Comparison of ENCODE assay signal across 1 cellular context in the genomic region with DNA sequence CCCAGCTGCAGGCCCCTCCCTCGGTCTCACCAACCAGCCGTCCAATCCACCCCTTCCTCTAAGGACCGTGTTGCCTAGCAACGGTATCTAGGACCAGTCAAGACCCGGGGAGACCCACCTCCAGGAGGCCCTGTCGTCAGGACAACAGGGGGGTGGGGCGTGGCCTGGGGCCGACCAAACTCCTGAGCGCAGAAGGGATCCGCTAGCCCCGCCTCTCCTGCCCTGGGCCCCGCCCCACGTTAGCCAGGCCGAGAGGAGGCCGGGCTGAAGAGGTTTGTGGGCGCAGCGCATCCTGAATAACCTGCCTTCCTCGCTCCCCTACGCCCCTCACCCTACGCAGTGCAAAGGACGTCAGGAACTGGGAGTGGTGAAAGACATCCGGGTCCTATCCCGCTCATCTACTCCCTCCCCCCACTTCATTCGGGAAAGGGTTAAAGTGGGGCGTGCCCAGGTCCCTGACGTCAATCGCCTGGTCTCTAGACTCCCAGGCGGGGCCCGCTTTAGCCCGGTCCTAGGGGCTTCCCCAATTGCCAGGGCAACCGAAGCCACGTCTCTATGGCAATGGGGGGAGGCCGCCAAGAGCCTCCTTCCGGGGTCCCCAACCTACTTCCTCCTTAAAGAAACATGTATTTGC.
A peak's percentile ranks its signal among the peaks of the same experiment; 100 is the strongest.
TF ChIP-seq lines count a peak whose summit lies in the region.

No MANE protein-coding gene starts in this region.

TF ChIP-seq in K562, 482 proteins besides CTCF, POLR2A, EP300 and RAD21:
- TF ChIP-seq ZKSCAN8 (CRISPR knock-in tag; IDR thresholded peaks at IDR 0.05) (no peak), POLR3G (IDR thresholded peaks at IDR 0.05; ENCODE audit: extremely low read depth, insufficient read length, insufficient replicate concordance) (no peak), ZFP1 (CRISPR knock-in tag; IDR thresholded peaks at IDR 0.05) (no peak), MAFG (tag; conservative IDR thresholded peaks at IDR 0.05) (no peak), ELF2 (CRISPR knock-in tag; IDR thresholded peaks at IDR 0.05) (no peak), CTBP1 (IDR thresholded peaks at IDR 0.05; ENCODE audit: borderline replicate concordance) (peak; percentile 33; the same call in 1 of the 2 replicates), FOS (IDR thresholded peaks at IDR 0.05; ENCODE audit: extremely low read depth, insufficient read length) (no peak), CREB1 (IDR thresholded peaks at IDR 0.05) (peak; percentile 28; the same call in 1 of the 2 replicates), CREB1 (CRISPR knock-in tag; IDR thresholded peaks at IDR 0.05) (0 out of 2 replicates have a peak, but pooled peaks have one; percentile 36), PCBP1 (IDR thresholded peaks at IDR 0.05; ENCODE audit: low read depth, low read length, poor library complexity, severe bottlenecking) (no peak), SP1 (CRISPR knock-in tag; IDR thresholded peaks at IDR 0.05) (0 out of 2 replicates have a peak, but pooled peaks have one; percentile 47), ATF1 (CRISPR knock-in tag; IDR thresholded peaks at IDR 0.05) (no peak), ATF1 (tag; IDR thresholded peaks at IDR 0.05) (peak; percentile 85), PHB (CRISPR knock-in tag; IDR thresholded peaks at IDR 0.05) (no peak), CSDE1 (IDR thresholded peaks at IDR 0.05) (peak in 1 of 2 experiments; percentile 94; a peak in 2 of 4 replicates), NRF1 (conservative IDR thresholded peaks at IDR 0.05 in 1 of 2, IDR thresholded peaks at IDR 0.05 in 1 of 2) (peak; percentile 42 to 53; a peak in 3 of 4 replicates), MAZ (CRISPR knock-in tag; conservative IDR thresholded peaks at IDR 0.05 in 1 of 2, IDR thresholded peaks at IDR 0.05 in 1 of 2) (peak in 1 of 2 experiments; percentile 62; a peak in 1 of 4 replicates), SRSF1 (IDR thresholded peaks at IDR 0.05; ENCODE audit: low read depth, low read length) (no peak), DPF2 (IDR thresholded peaks at IDR 0.05) (0 out of 2 replicates have a peak, but pooled peaks have one; percentile 27), BRD9 (IDR thresholded peaks at IDR 0.05; ENCODE audit: low read depth, partially characterized antibody) (no peak), FOXK2 (conservative IDR thresholded peaks at IDR 0.05 in 1 of 2, IDR thresholded peaks at IDR 0.05 in 1 of 2; ENCODE audit: low read depth in 2 of 2) (no peak), ZNF583 (CRISPR knock-in tag; IDR thresholded peaks at IDR 0.05) (no peak), BMI1 (IDR thresholded peaks at IDR 0.05; ENCODE audit: low read length) (peak; percentile 81), ZZZ3 (IDR thresholded peaks at IDR 0.05) (no peak), ATF7 (IDR thresholded peaks at IDR 0.05) (peak; percentile 67; the same call in 1 of the 2 replicates), RFX1 (IDR thresholded peaks at IDR 0.05) (peak; percentile 99), RUNX1 (IDR thresholded peaks at IDR 0.05; ENCODE audit: low read depth) (no peak), ZNF79 (CRISPR knock-in tag; IDR thresholded peaks at IDR 0.05; ENCODE audit: low read depth) (no peak), CREM (IDR thresholded peaks at IDR 0.05; ENCODE audit: low read depth) (peak; percentile 73), MXI1 (IDR thresholded peaks at IDR 0.05; ENCODE audit: low read depth, low read length) (peak; percentile 87), SREBF1 (IDR thresholded peaks at IDR 0.05; ENCODE audit: borderline replicate concordance, low read depth, low read length) (no peak), HDAC1 (IDR thresholded peaks at IDR 0.05) (no peak), MYNN (IDR thresholded peaks at IDR 0.05) (peak; percentile 45; the same call in 1 of the 2 replicates), MYNN (CRISPR knock-in tag; IDR thresholded peaks at IDR 0.05) (no peak), HDAC8 (tag; IDR thresholded peaks at IDR 0.05) (no peak), CBX8 (IDR thresholded peaks at IDR 0.05; ENCODE audit: borderline replicate concordance, extremely low read depth, low read depth, low read length, poor library complexity, severe bottlenecking) (no peak), MIER1 (IDR thresholded peaks at IDR 0.05; ENCODE audit: low read depth) (no peak)
- TF ChIP-seq, protein P1, sequence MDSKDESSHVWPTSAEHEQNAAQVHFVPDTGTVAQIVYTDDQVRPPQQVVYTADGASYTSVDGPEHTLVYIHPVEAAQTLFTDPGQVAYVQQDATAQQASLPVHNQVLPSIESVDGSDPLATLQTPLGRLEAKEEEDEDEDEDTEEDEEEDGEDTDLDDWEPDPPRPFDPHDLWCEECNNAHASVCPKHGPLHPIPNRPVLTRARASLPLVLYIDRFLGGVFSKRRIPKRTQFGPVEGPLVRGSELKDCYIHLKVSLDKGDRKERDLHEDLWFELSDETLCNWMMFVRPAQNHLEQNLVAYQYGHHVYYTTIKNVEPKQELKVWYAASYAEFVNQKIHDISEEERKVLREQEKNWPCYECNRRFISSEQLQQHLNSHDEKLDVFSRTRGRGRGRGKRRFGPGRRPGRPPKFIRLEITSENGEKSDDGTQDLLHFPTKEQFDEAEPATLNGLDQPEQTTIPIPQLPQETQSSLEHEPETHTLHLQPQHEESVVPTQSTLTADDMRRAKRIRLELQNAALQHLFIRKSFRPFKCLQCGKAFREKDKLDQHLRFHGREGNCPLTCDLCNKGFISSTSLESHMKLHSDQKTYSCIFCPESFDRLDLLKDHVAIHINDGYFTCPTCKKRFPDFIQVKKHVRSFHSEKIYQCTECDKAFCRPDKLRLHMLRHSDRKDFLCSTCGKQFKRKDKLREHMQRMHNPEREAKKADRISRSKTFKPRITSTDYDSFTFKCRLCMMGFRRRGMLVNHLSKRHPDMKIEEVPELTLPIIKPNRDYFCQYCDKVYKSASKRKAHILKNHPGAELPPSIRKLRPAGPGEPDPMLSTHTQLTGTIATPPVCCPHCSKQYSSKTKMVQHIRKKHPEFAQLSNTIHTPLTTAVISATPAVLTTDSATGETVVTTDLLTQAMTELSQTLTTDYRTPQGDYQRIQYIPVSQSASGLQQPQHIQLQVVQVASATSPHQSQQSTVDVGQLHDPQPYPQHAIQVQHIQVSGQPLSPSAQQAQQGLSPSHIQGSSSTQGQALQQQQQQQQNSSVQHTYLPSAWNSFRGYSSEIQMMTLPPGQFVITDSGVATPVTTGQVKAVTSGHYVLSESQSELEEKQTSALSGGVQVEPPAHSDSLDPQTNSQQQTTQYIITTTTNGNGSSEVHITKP (IDR thresholded peaks at IDR 0.05; ENCODE audit: partially characterized antibody) = peak; percentile 92
- TF ChIP-seq, protein P2, sequence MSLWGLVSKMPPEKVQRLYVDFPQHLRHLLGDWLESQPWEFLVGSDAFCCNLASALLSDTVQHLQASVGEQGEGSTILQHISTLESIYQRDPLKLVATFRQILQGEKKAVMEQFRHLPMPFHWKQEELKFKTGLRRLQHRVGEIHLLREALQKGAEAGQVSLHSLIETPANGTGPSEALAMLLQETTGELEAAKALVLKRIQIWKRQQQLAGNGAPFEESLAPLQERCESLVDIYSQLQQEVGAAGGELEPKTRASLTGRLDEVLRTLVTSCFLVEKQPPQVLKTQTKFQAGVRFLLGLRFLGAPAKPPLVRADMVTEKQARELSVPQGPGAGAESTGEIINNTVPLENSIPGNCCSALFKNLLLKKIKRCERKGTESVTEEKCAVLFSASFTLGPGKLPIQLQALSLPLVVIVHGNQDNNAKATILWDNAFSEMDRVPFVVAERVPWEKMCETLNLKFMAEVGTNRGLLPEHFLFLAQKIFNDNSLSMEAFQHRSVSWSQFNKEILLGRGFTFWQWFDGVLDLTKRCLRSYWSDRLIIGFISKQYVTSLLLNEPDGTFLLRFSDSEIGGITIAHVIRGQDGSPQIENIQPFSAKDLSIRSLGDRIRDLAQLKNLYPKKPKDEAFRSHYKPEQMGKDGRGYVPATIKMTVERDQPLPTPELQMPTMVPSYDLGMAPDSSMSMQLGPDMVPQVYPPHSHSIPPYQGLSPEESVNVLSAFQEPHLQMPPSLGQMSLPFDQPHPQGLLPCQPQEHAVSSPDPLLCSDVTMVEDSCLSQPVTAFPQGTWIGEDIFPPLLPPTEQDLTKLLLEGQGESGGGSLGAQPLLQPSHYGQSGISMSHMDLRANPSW (CRISPR knock-in tag; IDR thresholded peaks at IDR 0.05) = no peak
- TF ChIP-seq, protein P3, sequence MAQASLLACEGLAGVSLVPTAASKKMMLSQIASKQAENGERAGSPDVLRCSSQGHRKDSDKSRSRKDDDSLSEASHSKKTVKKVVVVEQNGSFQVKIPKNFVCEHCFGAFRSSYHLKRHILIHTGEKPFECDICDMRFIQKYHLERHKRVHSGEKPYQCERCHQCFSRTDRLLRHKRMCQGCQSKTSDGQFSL (CRISPR knock-in tag; IDR thresholded peaks at IDR 0.05) = 0 out of 2 replicates have a peak, but pooled peaks have one; percentile 18
- TF ChIP-seq, protein P3 (tag; IDR thresholded peaks at IDR 0.05) = no peak
- TF ChIP-seq, protein P4, sequence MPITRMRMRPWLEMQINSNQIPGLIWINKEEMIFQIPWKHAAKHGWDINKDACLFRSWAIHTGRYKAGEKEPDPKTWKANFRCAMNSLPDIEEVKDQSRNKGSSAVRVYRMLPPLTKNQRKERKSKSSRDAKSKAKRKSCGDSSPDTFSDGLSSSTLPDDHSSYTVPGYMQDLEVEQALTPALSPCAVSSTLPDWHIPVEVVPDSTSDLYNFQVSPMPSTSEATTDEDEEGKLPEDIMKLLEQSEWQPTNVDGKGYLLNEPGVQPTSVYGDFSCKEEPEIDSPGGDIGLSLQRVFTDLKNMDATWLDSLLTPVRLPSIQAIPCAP (CRISPR knock-in tag; IDR thresholded peaks at IDR 0.05; ENCODE audit: borderline replicate concordance) = no peak
- TF ChIP-seq, protein P5, sequence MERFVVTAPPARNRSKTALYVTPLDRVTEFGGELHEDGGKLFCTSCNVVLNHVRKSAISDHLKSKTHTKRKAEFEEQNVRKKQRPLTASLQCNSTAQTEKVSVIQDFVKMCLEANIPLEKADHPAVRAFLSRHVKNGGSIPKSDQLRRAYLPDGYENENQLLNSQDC (CRISPR knock-in tag; IDR thresholded peaks at IDR 0.05) = no peak
- TF ChIP-seq, protein P6, sequence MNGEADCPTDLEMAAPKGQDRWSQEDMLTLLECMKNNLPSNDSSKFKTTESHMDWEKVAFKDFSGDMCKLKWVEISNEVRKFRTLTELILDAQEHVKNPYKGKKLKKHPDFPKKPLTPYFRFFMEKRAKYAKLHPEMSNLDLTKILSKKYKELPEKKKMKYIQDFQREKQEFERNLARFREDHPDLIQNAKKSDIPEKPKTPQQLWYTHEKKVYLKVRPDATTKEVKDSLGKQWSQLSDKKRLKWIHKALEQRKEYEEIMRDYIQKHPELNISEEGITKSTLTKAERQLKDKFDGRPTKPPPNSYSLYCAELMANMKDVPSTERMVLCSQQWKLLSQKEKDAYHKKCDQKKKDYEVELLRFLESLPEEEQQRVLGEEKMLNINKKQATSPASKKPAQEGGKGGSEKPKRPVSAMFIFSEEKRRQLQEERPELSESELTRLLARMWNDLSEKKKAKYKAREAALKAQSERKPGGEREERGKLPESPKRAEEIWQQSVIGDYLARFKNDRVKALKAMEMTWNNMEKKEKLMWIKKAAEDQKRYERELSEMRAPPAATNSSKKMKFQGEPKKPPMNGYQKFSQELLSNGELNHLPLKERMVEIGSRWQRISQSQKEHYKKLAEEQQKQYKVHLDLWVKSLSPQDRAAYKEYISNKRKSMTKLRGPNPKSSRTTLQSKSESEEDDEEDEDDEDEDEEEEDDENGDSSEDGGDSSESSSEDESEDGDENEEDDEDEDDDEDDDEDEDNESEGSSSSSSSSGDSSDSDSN (IDR thresholded peaks at IDR 0.05; ENCODE audit: borderline replicate concordance in 1 of 2, low read depth in 2 of 2, low read length in 2 of 2) = no peak
- TF ChIP-seq, protein P7, sequence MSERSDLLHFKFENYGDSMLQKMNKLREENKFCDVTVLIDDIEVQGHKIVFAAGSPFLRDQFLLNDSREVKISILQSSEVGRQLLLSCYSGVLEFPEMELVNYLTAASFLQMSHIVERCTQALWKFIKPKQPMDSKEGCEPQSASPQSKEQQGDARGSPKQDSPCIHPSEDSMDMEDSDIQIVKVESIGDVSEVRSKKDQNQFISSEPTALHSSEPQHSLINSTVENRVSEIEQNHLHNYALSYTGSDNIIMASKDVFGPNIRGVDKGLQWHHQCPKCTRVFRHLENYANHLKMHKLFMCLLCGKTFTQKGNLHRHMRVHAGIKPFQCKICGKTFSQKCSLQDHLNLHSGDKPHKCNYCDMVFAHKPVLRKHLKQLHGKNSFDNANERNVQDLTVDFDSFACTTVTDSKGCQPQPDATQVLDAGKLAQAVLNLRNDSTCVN (CRISPR knock-in tag; IDR thresholded peaks at IDR 0.05) = no peak
- TF ChIP-seq, protein P8, sequence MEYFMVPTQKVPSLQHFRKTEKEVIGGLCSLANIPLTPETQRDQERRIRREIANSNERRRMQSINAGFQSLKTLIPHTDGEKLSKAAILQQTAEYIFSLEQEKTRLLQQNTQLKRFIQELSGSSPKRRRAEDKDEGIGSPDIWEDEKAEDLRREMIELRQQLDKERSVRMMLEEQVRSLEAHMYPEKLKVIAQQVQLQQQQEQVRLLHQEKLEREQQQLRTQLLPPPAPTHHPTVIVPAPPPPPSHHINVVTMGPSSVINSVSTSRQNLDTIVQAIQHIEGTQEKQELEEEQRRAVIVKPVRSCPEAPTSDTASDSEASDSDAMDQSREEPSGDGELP (CRISPR knock-in tag; IDR thresholded peaks at IDR 0.05; ENCODE audit: borderline replicate concordance) = peak; percentile 45; the same call in 1 of the 2 replicates
- TF ChIP-seq, protein P9, sequence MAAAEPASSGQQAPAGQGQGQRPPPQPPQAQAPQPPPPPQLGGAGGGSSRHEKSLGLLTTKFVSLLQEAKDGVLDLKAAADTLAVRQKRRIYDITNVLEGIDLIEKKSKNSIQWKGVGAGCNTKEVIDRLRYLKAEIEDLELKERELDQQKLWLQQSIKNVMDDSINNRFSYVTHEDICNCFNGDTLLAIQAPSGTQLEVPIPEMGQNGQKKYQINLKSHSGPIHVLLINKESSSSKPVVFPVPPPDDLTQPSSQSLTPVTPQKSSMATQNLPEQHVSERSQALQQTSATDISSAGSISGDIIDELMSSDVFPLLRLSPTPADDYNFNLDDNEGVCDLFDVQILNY (CRISPR knock-in tag; IDR thresholded peaks at IDR 0.05) = no peak
- TF ChIP-seq, protein P10, sequence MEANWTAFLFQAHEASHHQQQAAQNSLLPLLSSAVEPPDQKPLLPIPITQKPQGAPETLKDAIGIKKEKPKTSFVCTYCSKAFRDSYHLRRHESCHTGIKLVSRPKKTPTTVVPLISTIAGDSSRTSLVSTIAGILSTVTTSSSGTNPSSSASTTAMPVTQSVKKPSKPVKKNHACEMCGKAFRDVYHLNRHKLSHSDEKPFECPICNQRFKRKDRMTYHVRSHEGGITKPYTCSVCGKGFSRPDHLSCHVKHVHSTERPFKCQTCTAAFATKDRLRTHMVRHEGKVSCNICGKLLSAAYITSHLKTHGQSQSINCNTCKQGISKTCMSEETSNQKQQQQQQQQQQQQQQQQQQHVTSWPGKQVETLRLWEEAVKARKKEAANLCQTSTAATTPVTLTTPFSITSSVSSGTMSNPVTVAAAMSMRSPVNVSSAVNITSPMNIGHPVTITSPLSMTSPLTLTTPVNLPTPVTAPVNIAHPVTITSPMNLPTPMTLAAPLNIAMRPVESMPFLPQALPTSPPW (CRISPR knock-in tag; IDR thresholded peaks at IDR 0.05) = peak; percentile 70
